Comparison of ENCODE assay signal across 11 cellular contexts in genomic region chr16:68128577-68129305, GRCh38. TPM values are rescaled to one million over a fixed set of nuclear protein-coding genes. Genes with fewer than 3 reads are reported as not detected.
DNase-seq lines count a peak whose midpoint lies in the region; ATAC-seq and TF ChIP-seq lines count a peak whose summit lies in the region.
"Had no signal": no experiment of that assay in that cellular context is flagged by ENCODE, and none has a peak within 500 bp of the region (broad histone marks: within the 10 kb centered on the region; RNA-seq: fewer than 3 reads in every experiment).

No MANE protein-coding gene starts in this region.

- H3K27me3 ChIP-seq in GM23248 (replicated peaks; ENCODE audit: insufficient read depth) (no peaks in the 10 kb centered on the region), left ventricle myocardium inferior (ENCODE audit: low read depth) (no peaks in the 10 kb centered on the region)

- in situ Hi-C loops in GM23248 (cut with MboI): no loop called here

- H3K4me1 ChIP-seq in GM23248 (ENCODE audit: insufficient read depth) (0 out of 2 replicates have a peak, but pooled peaks cover 2% of the 10 kb centered on the region), left ventricle myocardium inferior (peaks cover 45% of the 10 kb centered on the region)

- no peak overlapping the region for H2AFZ ChIP-seq in GM23248

- peak overlapping the region; percentile 20 for H3K27ac Mint-ChIP-seq in activated CD8-positive, alpha-beta T cell treated with anti-CD3 and anti-CD28 coated beads, Interleukin-2, amount 10 ng/mL, durations not matched to agents 7 days and 5 days

- no peaks in the 10 kb centered on the region for H3K9me3 ChIP-seq in GM23248 (ENCODE audit: low read depth)
- H3K9me3 ChIP-seq in left ventricle myocardium inferior (replicated peaks): no peaks in the 10 kb centered on the region

- H3K9ac ChIP-seq in GM23248: no peak overlapping the region

- no peak for ATAC-seq in activated CD8-positive, alpha-beta T cell treated with anti-CD3 and anti-CD28 coated beads, Interleukin-2, amount 10 ng/mL, durations not matched to agents 7 days and 5 days
- ATAC-seq in HG03439 (IDR thresholded peaks at IDR 0.05; ENCODE audit: unreplicated experiment): no peak

- H3K36me3 Mint-ChIP-seq in activated CD8-positive, alpha-beta T cell treated with anti-CD3 and anti-CD28 coated beads, Interleukin-2, amount 10 ng/mL, durations not matched to agents 7 days and 5 days (ENCODE audit: low read depth): peaks cover 56% of the 10 kb centered on the region

- POLR2A ChIA-PET in activated CD8-positive, alpha-beta T cell treated with anti-CD3 and anti-CD28 coated beads, Interleukin-2, amount 10 ng/mL, durations not matched to agents 7 days and 5 days (lab: Charles Lee): no interaction called here

- no peak overlapping the region for H3K27ac ChIP-seq in GM23248
- peak overlapping the region; percentile 68 for H3K27ac ChIP-seq in left ventricle myocardium inferior (replicated peaks)

- H3K4me1 Mint-ChIP-seq in activated CD8-positive, alpha-beta T cell treated with anti-CD3 and anti-CD28 coated beads, Interleukin-2, amount 10 ng/mL, durations not matched to agents 7 days and 5 days (ENCODE audit: low read depth): peaks cover 52% of the 10 kb centered on the region

- DNase-seq in GM23248: peak; percentile 4
- no peak for DNase-seq in activated CD8-positive, alpha-beta T cell treated with anti-CD3 and anti-CD28 coated beads, Interleukin-2, amount 10 ng/mL, durations not matched to agents 7 days and 5 days
- no peak for DNase-seq in left ventricle myocardium inferior
- peak; percentile 19 for DNase-seq in retinal pigment epithelial cell (ENCODE audit: low read depth)
- DNase-seq in amygdala (lab: John Stamatoyannopoulos, UW): no peak
- no peak for DNase-seq in AG20443 (ENCODE audit: low spot score)
- DNase-seq: activated CD4-positive, CD25-positive, alpha-beta regulatory T cell treated with anti-CD3 and anti-CD28 coated beads, Interleukin-2, amount 50 U/mL, for 72 hours; NCI-H146 had no signal

- no peak overlapping the region for H3K4me3 Mint-ChIP-seq in activated CD8-positive, alpha-beta T cell treated with anti-CD3 and anti-CD28 coated beads, Interleukin-2, amount 10 ng/mL, durations not matched to agents 7 days and 5 days
- H3K4me3 Mint-ChIP-seq: memory B cell; stimulated activated naive CD8-positive, alpha-beta T cell treated with anti-CD3 and anti-CD28 coated beads, Interleukin-15, Interleukin-2, amounts not matched to agents 100 ng/mL and 50 ng/mL, for 24 hours had no signal

- no peaks in the 10 kb centered on the region for H3K9me2 ChIP-seq in GM23248 (ENCODE audit: insufficient read depth)

- H3K9me3 Mint-ChIP-seq in activated CD8-positive, alpha-beta T cell treated with anti-CD3 and anti-CD28 coated beads, Interleukin-2, amount 10 ng/mL, durations not matched to agents 7 days and 5 days (ENCODE audit: insufficient read depth): no peaks in the 10 kb centered on the region
- H3K9me3 Mint-ChIP-seq: memory B cell; stimulated activated naive CD8-positive, alpha-beta T cell treated with anti-CD3 and anti-CD28 coated beads, Interleukin-15, Interleukin-2, amounts not matched to agents 100 ng/mL and 50 ng/mL, for 24 hours had no signal

- H3K4me3 ChIP-seq in GM23248 (no peak overlapping the region), left ventricle myocardium inferior (no peak overlapping the region), retinal pigment epithelial cell (ENCODE audit: low read length) (no peak overlapping the region)

- H3F3A ChIP-seq in GM23248 (ENCODE audit: insufficient read depth): no peaks in the 10 kb centered on the region

- no peaks in the 10 kb centered on the region for H4K20me1 ChIP-seq in GM23248 (ENCODE audit: insufficient read depth)

- intact Hi-C loops in left ventricle myocardium inferior (cut with micrococcal nuclease): no loop called here

- WGBS in GM23248 (ENCODE audit: low coverage in 1 of 2, low lambda C conversion rate in 2 of 2, missing lambda C conversion rate in 2 of 2), 2 experiments: 65 to 69% methylated on average over 6 of the region's 6 CpGs

- no peaks in the 10 kb centered on the region for H3K27me3 Mint-ChIP-seq in activated CD8-positive, alpha-beta T cell treated with anti-CD3 and anti-CD28 coated beads, Interleukin-2, amount 10 ng/mL, durations not matched to agents 7 days and 5 days (ENCODE audit: low read depth)
- H3K27me3 Mint-ChIP-seq: memory B cell; stimulated activated naive CD8-positive, alpha-beta T cell treated with anti-CD3 and anti-CD28 coated beads, Interleukin-15, Interleukin-2, amounts not matched to agents 100 ng/mL and 50 ng/mL, for 24 hours had no signal

- CTCF ChIA-PET in activated CD8-positive, alpha-beta T cell treated with anti-CD3 and anti-CD28 coated beads, Interleukin-2, amount 10 ng/mL, durations not matched to agents 7 days and 5 days (lab: Charles Lee): interaction anchor here (1.0 to 1.2 kb wide), 2 partner anchors 35 to 100 kb away, joined by 3 to 4 read pairs; no protein-coding TSS in a partner anchor

- H3K36me3 ChIP-seq in GM23248 (ENCODE audit: low read depth): peaks cover 6% of the 10 kb centered on the region; the same call in 1 of the 2 replicates
- H3K36me3 ChIP-seq in left ventricle myocardium inferior: peaks cover 11% of the 10 kb centered on the region

- peaks cover 56% of the 10 kb centered on the region for H3K79me2 ChIP-seq in GM23248 (ENCODE audit: insufficient read depth)

- TF ChIP-seq CTCF in left ventricle myocardium inferior (IDR thresholded peaks at IDR 0.05; ENCODE audit: borderline replicate concordance) (no peak), retinal pigment epithelial cell (conservative IDR thresholded peaks at IDR 0.05; ENCODE audit: low read depth, low read length) (no peak)

- no peak overlapping the region for H3K4me2 ChIP-seq in GM23248 (ENCODE audit: unreplicated experiment)

RNA-seq across cellular contexts. Expression of gene NFATC3, which starts 43.6 kb away (rescaled TPM):
- 14.2 and 17.5 TPM in 2 replicates for total RNA-seq in GM23248 (2014; rRNA removed; shearing (Covaris generic))
- 10.2 and 12.3 TPM in 2 replicates for polyA plus RNA-seq in GM23248 (2016; fragmentation: Nextera tagmentation; extraction: Ambion mirVana)
- 100 to 1,000 TPM; 166 to 169 TPM for total RNA-seq in activated CD8-positive, alpha-beta T cell treated with anti-CD3 and anti-CD28 coated beads, Interleukin-2, amount 10 ng/mL, durations not matched to agents 7 days and 5 days
- 20.9 TPM for total RNA-seq in left ventricle myocardium inferior

Comparison
In these comparisons a context has a peak if more than half of its experiments do, and no peak if none do; other contexts are left out.
1. DNase-seq: peak in GM23248 (single experiment) and retinal pigment epithelial cell (single experiment); none in activated CD8-positive, alpha-beta T cell treated with anti-CD3 and anti-CD28 coated beads, Interleukin-2, amount 10 ng/mL, durations not matched to agents 7 days and 5 days (single experiment), left ventricle myocardium inferior (single experiment), amygdala (0 of 56) and AG20443 (single experiment).